Comparison of ENCODE assay signal across 6 cellular contexts in genomic region chr16:84320511-84320910, GRCh38. TPM values are rescaled to one million over a fixed set of nuclear protein-coding genes. Genes with fewer than 3 reads are reported as not detected.
"Had no signal": no experiment of that assay in that cellular context is flagged by ENCODE, and none has a peak within 500 bp of the region (broad histone marks: within the 10 kb centered on the region; RNA-seq: fewer than 3 reads in every experiment).

No MANE protein-coding gene starts in this region.

- H3K4me3 ChIP-seq: GM23338, K562 had no signal

- H3K4me2 ChIP-seq: GM23338 had no signal

- H2AFZ ChIP-seq: GM23338 had no signal

- DNase-seq: H9, HCEC 1CT, IMR-90 had no signal

RNA-seq across cellular contexts. Expression of gene WFDC1, which starts 25.8 kb away (rescaled TPM):
- total RNA-seq: HT-29, K562 had no signal
- polyA plus RNA-seq: K562 had no signal

RNA-seq across cellular contexts. Expression of gene ATP2C2, which starts 47.8 kb away (rescaled TPM):
- total RNA-seq: IMR-90 had no signal
- polyA plus RNA-seq: IMR-90, K562 had no signal
